8 cellular contexts compared by ENCODE assay signal in the genomic region with DNA sequence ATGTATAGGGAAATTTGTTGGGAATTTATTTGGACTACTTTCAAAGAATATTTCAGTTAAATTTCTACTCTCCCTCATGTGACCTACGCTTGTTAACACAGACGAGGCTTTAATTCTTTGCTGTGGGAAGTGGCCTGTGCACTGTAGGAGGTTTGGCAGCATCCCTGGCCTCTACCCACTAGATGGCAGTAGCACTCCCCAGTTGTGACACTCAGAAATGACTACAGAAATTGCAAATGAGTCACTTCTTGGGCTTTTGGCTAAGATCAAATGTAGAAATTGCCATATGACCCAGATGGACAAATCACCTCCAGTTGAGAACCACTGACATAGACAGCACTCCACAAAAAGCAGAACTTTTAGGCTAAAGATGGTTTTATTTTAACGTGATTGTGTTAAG. TPM values are rescaled to one million over a fixed set of nuclear protein-coding genes. Genes with fewer than 3 reads are reported as not detected.
A peak's percentile ranks its signal among the peaks of the same experiment; 100 is the strongest.
DNase-seq lines count a peak whose midpoint lies in the region; ATAC-seq and TF ChIP-seq lines count a peak whose summit lies in the region.

No MANE protein-coding gene starts in this region.

- no peak overlapping the region for H3K27ac ChIP-seq in CD4-positive, alpha-beta T cell (ENCODE audit: low read depth, low read length)
- no peak overlapping the region for H3K27ac ChIP-seq in SJSA1
- H3K27ac ChIP-seq in prostate gland = no peak overlapping the region

- 19% methylated on average over 3 of the region's 3 CpGs for WGBS in prostate gland

- CTCF ChIA-PET in CD4-positive, alpha-beta T cell (lab: Charles Lee) = no interaction called here

- peaks cover 4% of the 10 kb centered on the region for H3K27me3 Mint-ChIP-seq in CD4-positive, alpha-beta T cell
- H3K27me3 Mint-ChIP-seq in glutamatergic neuron (ENCODE audit: unreplicated experiment) = no peaks in the 10 kb centered on the region

- H3K4me1 Mint-ChIP-seq in CD4-positive, alpha-beta T cell (ENCODE audit: low read depth) = no peaks in the 10 kb centered on the region
- H3K4me1 Mint-ChIP-seq in glutamatergic neuron (ENCODE audit: low read depth, unreplicated experiment) = peaks cover 2% of the 10 kb centered on the region

- peak in 9 of 10 experiments; percentile 8 to 46 (median 30) for DNase-seq in CD4-positive, alpha-beta T cell
- peak; percentile 10 for DNase-seq in HuH-7 (ENCODE audit: low spot score)
- peak; percentile 20 to 45 for DNase-seq in SJSA1 (ENCODE audit: low read depth in 1 of 2, low spot score in 2 of 2)
- DNase-seq in activated naive CD4-positive, alpha-beta T cell treated with anti-CD3 and anti-CD28 coated beads, Interleukin-2, amount 50 U/mL, for 16 hours = peak; percentile 50
- peak; percentile 64 for DNase-seq in glutamatergic neuron
- peak; percentile 44 for DNase-seq in prostate gland (ENCODE audit: low spot score)
- no peak for DNase-seq in NCI-H187 treated with DMSO at 0.1 percent for 48 hours (lab: John Stamatoyannopoulos, UW)

- intact Hi-C loops in CD4-positive, alpha-beta T cell (cut with DNase I, micrococcal nuclease) = no loop called here
- intact Hi-C loops in prostate gland (cut with DNase I) = loop anchor here (10.0 kb wide), 1 partner anchor 94 kb away; no protein-coding TSS in a partner anchor

- no peak overlapping the region for H3K4me3 Mint-ChIP-seq in CD4-positive, alpha-beta T cell
- no peak overlapping the region for H3K4me3 Mint-ChIP-seq in glutamatergic neuron (ENCODE audit: unreplicated experiment)

- no peak for TF ChIP-seq POLR2A in prostate gland (IDR thresholded peaks at IDR 0.05)

- no peaks in the 10 kb centered on the region for H3K9me3 ChIP-seq in CD4-positive, alpha-beta T cell (ENCODE audit: control insufficient read depth, low read length)
- no peaks in the 10 kb centered on the region for H3K9me3 ChIP-seq in SJSA1 (replicated peaks)
- no peaks in the 10 kb centered on the region for H3K9me3 ChIP-seq in prostate gland

- H3K27me3 ChIP-seq in CD4-positive, alpha-beta T cell (ENCODE audit: control insufficient read depth, insufficient read depth, low read length) = no peaks in the 10 kb centered on the region
- no peaks in the 10 kb centered on the region for H3K27me3 ChIP-seq in SJSA1 (replicated peaks)
- no peaks in the 10 kb centered on the region for H3K27me3 ChIP-seq in prostate gland (replicated peaks; ENCODE audit: insufficient read depth)

- no peak overlapping the region for H3K27ac Mint-ChIP-seq in CD4-positive, alpha-beta T cell
- no peak overlapping the region for H3K27ac Mint-ChIP-seq in glutamatergic neuron (ENCODE audit: unreplicated experiment)

- no peaks in the 10 kb centered on the region for H3K9me3 Mint-ChIP-seq in CD4-positive, alpha-beta T cell
- H3K9me3 Mint-ChIP-seq in glutamatergic neuron (ENCODE audit: unreplicated experiment) = no peaks in the 10 kb centered on the region

- H3K4me3 ChIP-seq in SJSA1 = no peak overlapping the region
- H3K4me3 ChIP-seq in prostate gland = no peak overlapping the region

- peaks cover 10% of the 10 kb centered on the region for H3K4me1 ChIP-seq in SJSA1 (replicated peaks)
- no peaks in the 10 kb centered on the region for H3K4me1 ChIP-seq in prostate gland (replicated peaks)

- H3K36me3 ChIP-seq in SJSA1 (no peaks in the 10 kb centered on the region), prostate gland (no peaks in the 10 kb centered on the region)

- POLR2A ChIA-PET in CD4-positive, alpha-beta T cell (lab: Charles Lee) = no interaction called here

- no peaks in the 10 kb centered on the region for H3K36me3 Mint-ChIP-seq in CD4-positive, alpha-beta T cell (ENCODE audit: low read depth)
- H3K36me3 Mint-ChIP-seq in glutamatergic neuron (ENCODE audit: unreplicated experiment) = no peaks in the 10 kb centered on the region

- peak; percentile 54 for ATAC-seq in CD4-positive, alpha-beta T cell (ENCODE audit: poor library complexity)
- ATAC-seq in GM19438 (IDR thresholded peaks at IDR 0.05; ENCODE audit: low read depth, unreplicated experiment) = peak; percentile 83

- TF ChIP-seq CTCF in CD4-positive, alpha-beta T cell (IDR thresholded peaks at IDR 0.05) = peak; percentile 58
- TF ChIP-seq CTCF in glutamatergic neuron (IDR thresholded peaks at IDR 0.05; ENCODE audit: partially characterized antibody, unreplicated experiment) (peak; percentile 51), prostate gland (IDR thresholded peaks at IDR 0.05) (peak in 3 of 4 experiments; percentile 29 to 67 (median 53))

RNA-seq across cellular contexts. Expression of a gene that starts 22.1 kb away (rescaled TPM):
- total RNA-seq in CD4-positive, alpha-beta T cell = not detected
- total RNA-seq in SJSA1 (2014; rRNA removed; shearing (Covaris generic)) = 49.0 and 49.6 TPM in 2 replicates
- total RNA-seq in glutamatergic neuron (ENCODE audit: unreplicated experiment) = 2.6 TPM
- 10 to 100 TPM in 1 of 2 donors, 1 to 10 TPM in 1; 8.9 to 20.1 TPM for total RNA-seq in prostate gland

RNA-seq across cellular contexts. Expression of a gene that starts 29.6 kb away (rescaled TPM):
- not detected for total RNA-seq in CD4-positive, alpha-beta T cell
- total RNA-seq in SJSA1 (2014; rRNA removed; shearing (Covaris generic)) = not detected in 2 replicates
- total RNA-seq in glutamatergic neuron (ENCODE audit: unreplicated experiment) = not detected
- total RNA-seq in prostate gland = 1 to 10 TPM in 1 of 2 donors, under 1 TPM in 1; 0.14 to 1.2 TPM
